ENCODE assay signal across 8 cellular contexts in the genomic region with DNA sequence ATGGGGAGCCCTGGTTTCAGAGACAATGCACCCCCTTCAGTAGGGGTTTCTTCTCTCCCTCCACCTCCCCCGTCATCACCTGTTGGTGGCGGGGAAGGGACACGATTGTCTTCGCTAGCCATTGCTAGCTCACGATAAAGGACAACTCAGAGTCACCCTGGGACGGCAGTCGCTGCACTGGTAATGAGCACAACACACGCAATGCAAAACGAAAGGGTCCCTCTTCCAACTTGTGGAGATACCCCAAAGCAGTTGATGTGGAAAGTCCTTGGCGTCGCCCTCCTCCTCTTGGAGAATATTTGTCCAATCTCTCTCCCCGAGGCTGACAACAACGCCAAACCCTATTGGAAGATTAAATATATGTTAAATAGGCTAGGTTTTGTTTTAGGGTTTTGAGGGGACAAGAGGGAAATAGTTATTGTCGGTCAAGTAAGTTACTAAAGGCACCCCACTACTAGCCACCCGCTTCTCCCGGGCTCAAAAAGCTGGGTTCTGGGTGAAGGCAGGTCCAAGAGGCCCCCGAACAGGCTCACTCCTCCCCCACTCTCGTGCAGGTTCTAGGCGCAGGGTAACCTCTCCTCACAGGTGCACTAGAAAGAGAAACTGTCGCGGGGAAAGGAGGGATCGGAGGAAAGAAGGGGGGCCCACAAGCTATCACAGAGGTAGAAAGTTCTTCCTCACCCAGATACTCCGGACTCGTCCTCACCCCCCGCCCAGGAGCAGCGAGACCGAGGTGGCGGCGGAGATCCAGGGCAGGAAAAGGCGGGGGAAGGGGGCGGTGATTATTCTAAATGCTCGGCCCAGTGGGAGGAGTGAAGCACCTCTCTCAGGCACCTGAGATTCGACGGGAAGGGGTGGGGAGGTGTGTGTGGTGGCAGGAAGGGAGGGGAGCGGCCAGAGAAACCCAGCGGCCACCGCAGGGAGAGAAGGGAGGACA. TPM values are rescaled to one million over a fixed set of nuclear protein-coding genes. Genes with fewer than 3 reads are reported as not detected.
DNase-seq lines count a peak whose midpoint lies in the region; TF ChIP-seq lines count a peak whose summit lies in the region.

A gene with protein sequence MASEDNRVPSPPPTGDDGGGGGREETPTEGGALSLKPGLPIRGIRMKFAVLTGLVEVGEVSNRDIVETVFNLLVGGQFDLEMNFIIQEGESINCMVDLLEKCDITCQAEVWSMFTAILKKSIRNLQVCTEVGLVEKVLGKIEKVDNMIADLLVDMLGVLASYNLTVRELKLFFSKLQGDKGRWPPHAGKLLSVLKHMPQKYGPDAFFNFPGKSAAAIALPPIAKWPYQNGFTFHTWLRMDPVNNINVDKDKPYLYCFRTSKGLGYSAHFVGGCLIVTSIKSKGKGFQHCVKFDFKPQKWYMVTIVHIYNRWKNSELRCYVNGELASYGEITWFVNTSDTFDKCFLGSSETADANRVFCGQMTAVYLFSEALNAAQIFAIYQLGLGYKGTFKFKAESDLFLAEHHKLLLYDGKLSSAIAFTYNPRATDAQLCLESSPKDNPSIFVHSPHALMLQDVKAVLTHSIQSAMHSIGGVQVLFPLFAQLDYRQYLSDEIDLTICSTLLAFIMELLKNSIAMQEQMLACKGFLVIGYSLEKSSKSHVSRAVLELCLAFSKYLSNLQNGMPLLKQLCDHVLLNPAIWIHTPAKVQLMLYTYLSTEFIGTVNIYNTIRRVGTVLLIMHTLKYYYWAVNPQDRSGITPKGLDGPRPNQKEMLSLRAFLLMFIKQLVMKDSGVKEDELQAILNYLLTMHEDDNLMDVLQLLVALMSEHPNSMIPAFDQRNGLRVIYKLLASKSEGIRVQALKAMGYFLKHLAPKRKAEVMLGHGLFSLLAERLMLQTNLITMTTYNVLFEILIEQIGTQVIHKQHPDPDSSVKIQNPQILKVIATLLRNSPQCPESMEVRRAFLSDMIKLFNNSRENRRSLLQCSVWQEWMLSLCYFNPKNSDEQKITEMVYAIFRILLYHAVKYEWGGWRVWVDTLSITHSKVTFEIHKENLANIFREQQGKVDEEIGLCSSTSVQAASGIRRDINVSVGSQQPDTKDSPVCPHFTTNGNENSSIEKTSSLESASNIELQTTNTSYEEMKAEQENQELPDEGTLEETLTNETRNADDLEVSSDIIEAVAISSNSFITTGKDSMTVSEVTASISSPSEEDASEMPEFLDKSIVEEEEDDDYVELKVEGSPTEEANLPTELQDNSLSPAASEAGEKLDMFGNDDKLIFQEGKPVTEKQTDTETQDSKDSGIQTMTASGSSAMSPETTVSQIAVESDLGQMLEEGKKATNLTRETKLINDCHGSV (N-terminal part only) (minus strand): TSS at position 764 of the 937 bp plus-strand sequence. CDS start 642 bp downstream, at position 122.

- H3K36me3 ChIP-seq in HAP-1 (replicated peaks) (peaks cover 5% of the 10 kb centered on the region), MG63 (no peaks in the 10 kb centered on the region), SJCRH30 (no peaks in the 10 kb centered on the region), neural progenitor cell (peaks cover 5% of the 10 kb centered on the region), stomach smooth muscle (ENCODE audit: control insufficient read depth in 2 of 2, insufficient read depth in 2 of 2, low read length in 2 of 2) (no peaks in the 10 kb centered on the region)

- peak within 1 kb of the TSS; percentile 100 for H3K4me3 Mint-ChIP-seq in neural progenitor cell

- H3K27ac ChIP-seq in SJCRH30 (peak within 1 kb of the TSS; percentile 99), neural progenitor cell (peak within 1 kb of the TSS; percentile 81), stomach smooth muscle (ENCODE audit: low read length) (peak within 1 kb of the TSS; percentile 70)

- peaks cover 5% of the 10 kb centered on the region; the same call in 1 of the 2 replicates for H3K4me1 ChIP-seq in HAP-1
- no peaks in the 10 kb centered on the region for H3K4me1 ChIP-seq in SJCRH30
- peaks cover 13% of the 10 kb centered on the region for H3K4me1 ChIP-seq in neural progenitor cell
- H3K4me1 ChIP-seq in stomach smooth muscle (ENCODE audit: control insufficient read depth, insufficient read depth, low read length), result peaks cover 3% of the 10 kb centered on the region

- H3K27ac Mint-ChIP-seq in neural progenitor cell, result peak within 1 kb of the TSS; percentile 98

- peak within 1 kb of the TSS; percentile 89 for H3K4me2 ChIP-seq in neural progenitor cell

- H3K9me3 ChIP-seq in HAP-1 (no peaks in the 10 kb centered on the region), MG63 (no peaks in the 10 kb centered on the region), SJCRH30 (replicated peaks) (no peaks in the 10 kb centered on the region), neural progenitor cell (ENCODE audit: low read depth) (no peaks in the 10 kb centered on the region), stomach smooth muscle (ENCODE audit: control insufficient read depth in 2 of 2, low read length in 2 of 2) (no peaks in the 10 kb centered on the region)

- H2AFZ ChIP-seq in neural progenitor cell (replicated peaks), result peak within 1 kb of the TSS; percentile 89

- H3K9me3 Mint-ChIP-seq in neural progenitor cell, result no peaks in the 10 kb centered on the region

- H3K27me3 ChIP-seq in HAP-1 (ENCODE audit: low read depth) (no peaks in the 10 kb centered on the region), MG63 (no peaks in the 10 kb centered on the region), SJCRH30 (no peaks in the 10 kb centered on the region), neural progenitor cell (no peaks in the 10 kb centered on the region), stomach smooth muscle (ENCODE audit: control insufficient read depth in 1 of 2, insufficient read depth in 2 of 2, low read length in 2 of 2) (no peaks in the 10 kb centered on the region)

- peaks cover 30% of the 10 kb centered on the region for H3F3A ChIP-seq in neural progenitor cell (ENCODE audit: low read depth)

- in situ Hi-C loops in HAP-1 (cut with MboI; ENCODE audit: low sequenced_read_pairs), result no loop called here

- H3K79me2 ChIP-seq in neural progenitor cell (ENCODE audit: low read depth), result peaks cover 51% of the 10 kb centered on the region

- H4K20me1 ChIP-seq in neural progenitor cell (ENCODE audit: low read depth), result peaks cover 19% of the 10 kb centered on the region

- H3K4me1 Mint-ChIP-seq in neural progenitor cell, result peaks cover 26% of the 10 kb centered on the region

- peak within 1 kb of the TSS; percentile 97 for H3K4me3 ChIP-seq in HAP-1
- H3K4me3 ChIP-seq in MG63, result peak within 1 kb of the TSS; percentile 84
- peak within 1 kb of the TSS; percentile 95 for H3K4me3 ChIP-seq in SJCRH30
- H3K4me3 ChIP-seq in neural progenitor cell, result peak within 1 kb of the TSS; percentile 84
- peak within 1 kb of the TSS; percentile 99 for H3K4me3 ChIP-seq in stomach smooth muscle (ENCODE audit: low read length in 2 of 2)

- H3K36me3 Mint-ChIP-seq in neural progenitor cell, result peaks cover 2% of the 10 kb centered on the region

- H3K27me3 Mint-ChIP-seq in neural progenitor cell (ENCODE audit: insufficient read depth, low read depth), result peaks cover 3% of the 10 kb centered on the region

- H3K9ac ChIP-seq in neural progenitor cell, result peak within 1 kb of the TSS; percentile 28
- H3K9ac ChIP-seq in stomach smooth muscle (ENCODE audit: low read length in 2 of 2), result peak within 1 kb of the TSS; percentile 87

- DNase-seq in EH (ENCODE audit: low read depth), result peak; percentile 55
- peak; percentile 83 to 93 for DNase-seq in HAP-1 (ENCODE audit: low spot score in 2 of 2)
- peak; percentile 49 for DNase-seq in MG63
- peak; percentile 52 to 71 for DNase-seq in SJCRH30
- peak; percentile 49 for DNase-seq in activated gamma-delta T cell (lab: John Stamatoyannopoulos, UW)
- DNase-seq in foreskin melanocyte, result peak; percentile 44
- peak; percentile 87 for DNase-seq in neural progenitor cell (ENCODE audit: low spot score)

- no peak for TF ChIP-seq CTCF in neural progenitor cell (IDR thresholded peaks at IDR 0.05)

RNA-seq across cellular contexts. Expression of the gene that starts here (rescaled TPM):
- total RNA-seq in MG63 (2014; rRNA removed; shearing (Covaris generic); ENCODE audit: low replicate concordance), result 4.7 and 11.8 TPM in 2 replicates
- total RNA-seq in SJCRH30 (2014; rRNA removed; shearing (Covaris generic)), result 22.0 and 25.9 TPM in 2 replicates
- total RNA-seq in neural progenitor cell (ENCODE audit: low replicate concordance), result 94.3 and 111 TPM in 2 replicates

Comparison
In these comparisons a context has a peak if more than half of its experiments do, and no peak if none do; other contexts are left out.
1. Peak in every context shown above with its lines: DNase-seq, H3K4me3 ChIP-seq and H3K27ac ChIP-seq.